Comparison of ENCODE assay signal across 15 cellular contexts in the genomic region with DNA sequence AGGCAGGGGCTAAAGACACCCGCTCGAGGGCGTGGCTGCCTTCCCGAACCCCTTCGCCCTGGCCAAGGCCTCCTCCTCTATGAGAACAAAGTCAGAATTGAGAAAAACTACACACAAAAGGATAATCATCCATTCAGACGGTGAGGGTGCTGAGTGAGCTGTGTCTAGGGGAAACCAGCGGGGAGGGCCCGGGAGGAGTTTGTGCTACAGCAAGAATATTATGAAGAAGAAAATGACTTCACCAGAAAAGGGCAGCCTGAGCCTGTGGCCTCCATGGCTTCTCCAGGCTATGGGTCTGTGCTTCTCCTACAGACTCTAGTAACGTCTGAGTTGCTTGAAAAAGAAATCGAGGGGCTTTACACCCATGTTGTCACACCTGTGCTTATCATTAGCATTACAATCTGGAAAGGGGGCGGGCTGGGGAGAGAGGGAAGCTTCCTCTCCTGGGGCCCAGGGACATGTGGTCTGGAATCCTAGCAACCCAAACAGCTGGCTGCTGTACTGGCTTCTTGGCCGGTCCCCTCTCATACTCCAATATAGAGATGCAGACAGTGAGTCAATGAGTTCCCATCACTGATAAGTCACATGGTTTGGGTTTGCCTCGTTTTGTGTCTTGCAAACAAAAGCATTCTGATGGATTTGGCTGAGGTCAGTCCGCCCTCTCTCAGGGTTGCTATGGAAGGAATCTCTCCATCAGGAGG. TPM values are rescaled to one million over a fixed set of nuclear protein-coding genes. Genes with fewer than 3 reads are reported as not detected.
A peak's percentile ranks its signal among the peaks of the same experiment; 100 is the strongest.
DNase-seq lines count a peak whose midpoint lies in the region; ATAC-seq, FAIRE-seq and TF ChIP-seq lines count a peak whose summit lies in the region.
"Had no signal": no experiment of that assay in that cellular context is flagged by ENCODE, and none has a peak within 500 bp of the region (broad histone marks: within the 10 kb centered on the region; RNA-seq: fewer than 3 reads in every experiment).

No MANE protein-coding gene starts in this region.

- no peaks in the 10 kb centered on the region for H4K20me1 ChIP-seq in HepG2 (ENCODE audit: insufficient read depth, low read length)

- ATAC-seq in HepG2 (no peak), right lobe of liver (no peak), WTC11 (peak; percentile 66), GM21717 (IDR thresholded peaks at IDR 0.05; ENCODE audit: unreplicated experiment) (no peak), GM21423 (IDR thresholded peaks at IDR 0.05; ENCODE audit: unreplicated experiment) (no peak)
- ATAC-seq: stimulated activated naive CD8-positive, alpha-beta T cell treated with anti-CD3 and anti-CD28 coated beads, Interleukin-15, amount 100 ng/mL, for 72 hours had no signal

- H3K4me1 Mint-ChIP-seq in WTC11, result peaks cover 60% of the 10 kb centered on the region

- POLR2A ChIA-PET in HepG2 (lab: Yijun Ruan, JAX), result interaction anchor here (1.5 kb wide), 1 partner anchor 557 kb away, joined by 3 read pairs; no protein-coding TSS in a partner anchor
- POLR2A ChIA-PET in WTC11 (lab: Charles Lee), result no interaction called here

- no peak for TF ChIP-seq RAD21 in HepG2 (CRISPR knock-in tag; IDR thresholded peaks at IDR 0.05)

- BruUV-seq in HepG2 (replicated peaks; lab: Mats Ljungman, UMichigan), result no TSS peak

- DNase-seq in HepG2 (ENCODE audit: low spot score) (no peak), right lobe of liver (no peak), WTC11 (ENCODE audit: low spot score) (peak; percentile 65), iris pigment epithelial cell (ENCODE audit: low read depth) (peak; percentile 20), germinal center (ENCODE audit: low spot score) (no peak), NK-92 (lab: John Stamatoyannopoulos, UW; ENCODE audit: unreplicated experiment) (no peak)
- DNase-seq: NCI-H2081 treated with DMSO at 0.1 percent for 48 hours; OCI-M1; stimulated activated naive CD8-positive, alpha-beta T cell treated with anti-CD3 and anti-CD28 coated beads, Interleukin-15, amount 100 ng/mL, for 72 hours; T-helper 1 cell had no signal

- H3K9ac ChIP-seq in HepG2 (ENCODE audit: insufficient read depth, low read depth, low read length), result no peak overlapping the region

- H3K4me1 ChIP-seq in HepG2 (ENCODE audit: insufficient read depth, low read length) (peaks cover 33% of the 10 kb centered on the region), right lobe of liver (no peaks in the 10 kb centered on the region)

- TF ChIP-seq EP300 in HepG2 (IDR thresholded peaks at IDR 0.05; ENCODE audit: low read depth in 2 of 2, low read length in 2 of 2) (no peak), HepG2 (CRISPR knock-in tag; IDR thresholded peaks at IDR 0.05; ENCODE audit: borderline replicate concordance) (no peak)

- H3K9me3 Mint-ChIP-seq in WTC11, result no peaks in the 10 kb centered on the region
- H3K9me3 Mint-ChIP-seq: stimulated activated naive CD8-positive, alpha-beta T cell treated with anti-CD3 and anti-CD28 coated beads, Interleukin-15, amount 100 ng/mL, for 72 hours had no signal

- in situ Hi-C loops in HepG2 (cut with HindIII; ENCODE audit: extremely low pct_ligation_motif_present, low pct_unique_long_range_greater_than_20kb), result loop anchor here (5.0 to 10.0 kb wide), 2 partner anchors 558 to 574 kb away; no protein-coding TSS in a partner anchor

- H3K27me3 ChIP-seq in HepG2 (ENCODE audit: control insufficient read depth in 1 of 2, insufficient read depth in 2 of 2, low read length in 2 of 2) (peaks cover 2 to 44% of the 10 kb centered on the region in 2 experiments; a peak in 4 of 5 replicates), right lobe of liver (no peaks in the 10 kb centered on the region)

- H3K4me3 Mint-ChIP-seq in WTC11, result no peak overlapping the region
- H3K4me3 Mint-ChIP-seq: stimulated activated naive CD8-positive, alpha-beta T cell treated with anti-CD3 and anti-CD28 coated beads, Interleukin-15, amount 100 ng/mL, for 72 hours had no signal

- H3K4me3 ChIP-seq in HepG2 (replicated peaks in 1 of 3; ENCODE audit: insufficient read depth in 1 of 3, low read depth in 2 of 3, low read length in 3 of 3) (no peak overlapping the region), right lobe of liver (no peak overlapping the region)

- no peak overlapping the region for H2AFZ ChIP-seq in HepG2 (ENCODE audit: low read length)

- H3K9me3 ChIP-seq in HepG2 (ENCODE audit: low read length) (no peaks in the 10 kb centered on the region), right lobe of liver (no peaks in the 10 kb centered on the region)

- no peak for FAIRE-seq in HepG2 (lab: Jason Lieb, UNC)
- FAIRE-seq: bronchial epithelial cell, endometrium had no signal

- no peaks in the 10 kb centered on the region for H3K79me2 ChIP-seq in HepG2 (ENCODE audit: insufficient read depth, low read length)

- peak overlapping the region; percentile 84 for H3K27ac Mint-ChIP-seq in WTC11

- TF ChIP-seq CTCF in HepG2 (CRISPR knock-in tag; IDR thresholded peaks at IDR 0.05), result no peak
- TF ChIP-seq CTCF in right lobe of liver (IDR thresholded peaks at IDR 0.05), result no peak
- no peak for TF ChIP-seq CTCF in WTC11 (IDR thresholded peaks at IDR 0.05)

- WGBS in HepG2 (ENCODE audit: low lambda C conversion rate), result 37% methylated on average over 14 of the region's 14 CpGs
- WGBS in right lobe of liver (ENCODE audit: insufficient coverage, low coverage, low lambda C conversion rate, missing lambda C conversion rate), result 68% methylated on average over 7 of the region's 14 CpGs

- no peaks in the 10 kb centered on the region for H3K36me3 Mint-ChIP-seq in WTC11

- peaks cover 21% of the 10 kb centered on the region for H3K27me3 Mint-ChIP-seq in WTC11 (ENCODE audit: low read depth)

- H3K27ac ChIP-seq in HepG2 (ENCODE audit: extremely low read length, insufficient read depth, low read length) (no peak overlapping the region), right lobe of liver (no peak overlapping the region)
- H3K27ac ChIP-seq: C4-2B had no signal

- H3K36me3 ChIP-seq in HepG2 (replicated peaks in 1 of 2; ENCODE audit: control insufficient read depth in 1 of 2, insufficient read depth in 2 of 2, low read length in 2 of 2), result no peaks in the 10 kb centered on the region
- no peaks in the 10 kb centered on the region for H3K36me3 ChIP-seq in right lobe of liver

- intact Hi-C loops in HepG2 (cut with micrococcal nuclease; ENCODE audit: unreplicated experiment), result loop anchor here (5.0 kb wide), 2 partner anchors 262 to 412 kb away; no protein-coding TSS in a partner anchor
- intact Hi-C loops in right lobe of liver (cut with DNase I), result loop anchor here in 1 of 2 donors (5.0 kb wide), 1 partner anchor 563 kb away; no protein-coding TSS in a partner anchor

- H3K4me2 ChIP-seq in HepG2 (ENCODE audit: low read depth, low read length), result peak overlapping the region; percentile 4; the same call in 1 of the 2 replicates

- CTCF ChIA-PET in HepG2 (lab: Yijun Ruan, JAX; ENCODE audit: low intra/inter-chr PET ratio, low total read pairs), result no interaction called here
- CTCF ChIA-PET in WTC11 (lab: Charles Lee), result interaction anchor here (0.6 to 3.3 kb wide), 11 partner anchors 21 to 567 kb away, joined by 3 to 16 read pairs (median 6); a partner anchor contains a TSS

- TF ChIP-seq POLR2A in HepG2 (IDR thresholded peaks at IDR 0.05; ENCODE audit: insufficient read depth in 1 of 2, low read depth in 2 of 2, low read length in 2 of 2), result no peak
- no peak for TF ChIP-seq POLR2A in right lobe of liver (IDR thresholded peaks at IDR 0.05)

TF ChIP-seq in HepG2, 621 proteins besides CTCF, POLR2A, EP300 and RAD21 (continues in another document):
- TF ChIP-seq ZNF816 (CRISPR knock-in tag; IDR thresholded peaks at IDR 0.05; ENCODE audit: borderline replicate concordance) (no peak), SNRNP70 (IDR thresholded peaks at IDR 0.05; ENCODE audit: low read depth, low read length) (no peak), MAFK (conservative IDR thresholded peaks at IDR 0.05 in 1 of 2, IDR thresholded peaks at IDR 0.05 in 1 of 2; ENCODE audit: low read length in 2 of 2) (no peak), ZNF263 (CRISPR knock-in tag; IDR thresholded peaks at IDR 0.05) (no peak), ZFX (CRISPR knock-in tag; IDR thresholded peaks at IDR 0.05; ENCODE audit: low read depth) (no peak), CENPX (CRISPR knock-in tag; IDR thresholded peaks at IDR 0.05) (no peak)

TF ChIP-seq in WTC11, 78 proteins besides CTCF, POLR2A, EP300 and RAD21 (continues in another document):
- no peak for TF ChIP-seq SP1 (CRISPR knock-in tag; conservative IDR thresholded peaks at IDR 0.05)
- TF ChIP-seq, protein P1, sequence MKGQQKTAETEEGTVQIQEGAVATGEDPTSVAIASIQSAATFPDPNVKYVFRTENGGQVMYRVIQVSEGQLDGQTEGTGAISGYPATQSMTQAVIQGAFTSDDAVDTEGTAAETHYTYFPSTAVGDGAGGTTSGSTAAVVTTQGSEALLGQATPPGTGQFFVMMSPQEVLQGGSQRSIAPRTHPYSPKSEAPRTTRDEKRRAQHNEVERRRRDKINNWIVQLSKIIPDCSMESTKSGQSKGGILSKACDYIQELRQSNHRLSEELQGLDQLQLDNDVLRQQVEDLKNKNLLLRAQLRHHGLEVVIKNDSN (CRISPR knock-in tag; IDR thresholded peaks at IDR 0.05), result peak; percentile 66; the same call in 1 of the 2 replicates
- no peak for TF ChIP-seq SMAD3 (CRISPR knock-in tag; IDR thresholded peaks at IDR 0.05; ENCODE audit: borderline replicate concordance)

RNA-seq across cellular contexts. Expression of a gene that starts 52.0 kb away (rescaled TPM):
- total RNA-seq in HepG2 (2016; rRNA removed; fragmentation: Illumina TruSeq; extraction: Trizol) (0.15 and 0.21 TPM in 2 replicates), right lobe of liver (1 to 10 TPM; 1.4 to 9.4 (median 2.5) TPM), WTC11 (2021) (9.3 to 10.6 TPM (median 10.4 TPM) in 3 replicates)
- total RNA-seq in HepG2 (2016; cell fraction: cytosol; rRNA removed; fragmentation: Illumina TruSeq; extraction: Trizol; ENCODE audit: low read depth), result not detected in 2 replicates
- total RNA-seq in HepG2 (2016; cell fraction: insoluble cytoplasmic fraction; rRNA removed; fragmentation: Illumina TruSeq; extraction: Trizol), result 0.12 and 0.15 TPM in 2 replicates
- 0.14 and 0.15 TPM in 2 replicates for total RNA-seq in HepG2 (2016; cell fraction: membrane; rRNA removed; fragmentation: Illumina TruSeq; extraction: Trizol)
- total RNA-seq in HepG2 (2016; cell fraction: nucleus; rRNA removed; fragmentation: Illumina TruSeq; extraction: Trizol), result 0.16 and 0.25 TPM in 2 replicates
- polyA plus RNA-seq in HepG2 (2011; rRNA removed), result 0.07 and 0.08 TPM in 2 replicates
- 0.05 and 0.09 TPM in 2 replicates for polyA plus RNA-seq in HepG2 (2011; cell fraction: cytosol; rRNA removed)
- 0.06 and 0.14 TPM in 2 replicates for polyA plus RNA-seq in HepG2 (2011; cell fraction: nucleus; rRNA removed)
- 0.05 TPM in 1 of 2 replicates, not detected in the other for polyA plus RNA-seq in HepG2 (2012)
- 0.03 and 0.06 TPM in 2 replicates for polyA plus RNA-seq in HepG2 (2016; cell fraction: cytosol; fragmentation: Illumina TruSeq; extraction: Trizol; ENCODE audit: low read depth)
- 0.19 and 0.28 TPM in 2 replicates for polyA plus RNA-seq in HepG2 (2016; cell fraction: insoluble cytoplasmic fraction; fragmentation: Illumina TruSeq; extraction: Trizol; ENCODE audit: low read depth)
- polyA plus RNA-seq in HepG2 (2016; cell fraction: membrane; fragmentation: Illumina TruSeq; extraction: Trizol; ENCODE audit: low read depth), result 0.09 and 0.15 TPM in 2 replicates
- 0.21 and 0.36 TPM in 2 replicates for polyA plus RNA-seq in HepG2 (2016; cell fraction: nucleus; fragmentation: Illumina TruSeq; extraction: Trizol; ENCODE audit: insufficient read depth, low read depth)
- not detected in 2 replicates for polyA minus RNA-seq in HepG2 (2011; rRNA and poly(A)+ RNA removed; ENCODE audit: low replicate concordance)
- polyA minus RNA-seq in HepG2 (2011; cell fraction: cytosol; rRNA and poly(A)+ RNA removed), result not detected in 2 replicates
- polyA minus RNA-seq in HepG2 (2011; cell fraction: nucleus; rRNA and poly(A)+ RNA removed), result not detected in 2 replicates

Comparison
In these comparisons a context has a peak if more than half of its experiments do, and no peak if none do; other contexts are left out.
1. DNase-seq: peak in WTC11 (single experiment) and iris pigment epithelial cell (single experiment); none in HepG2 (single experiment), right lobe of liver (0 of 3), germinal center (single experiment) and NK-92 (single experiment).